9 cellular contexts compared by ENCODE assay signal in genomic region chr12:47801170-47801903, GRCh38. TPM values are rescaled to one million over a fixed set of nuclear protein-coding genes. Genes with fewer than 3 reads are reported as not detected.
DNase-seq lines count a peak whose midpoint lies in the region; ATAC-seq and TF ChIP-seq lines count a peak whose summit lies in the region.
"Had no signal": no experiment of that assay in that cellular context is flagged by ENCODE, and none has a peak within 500 bp of the region (broad histone marks: within the 10 kb centered on the region; RNA-seq: fewer than 3 reads in every experiment).

No MANE protein-coding gene starts in this region.

- H3K4me3 ChIP-seq in Panc1 (ENCODE audit: low read depth in 2 of 2, low read length in 2 of 2) (no peak overlapping the region), endodermal cell (ENCODE audit: low read length) (no peak overlapping the region)

- no peak for ATAC-seq in Panc1
- no peak for ATAC-seq in HG02610 (IDR thresholded peaks at IDR 0.05; ENCODE audit: unreplicated experiment)

- WGBS in endodermal cell (ENCODE audit: insufficient coverage in 1 of 2, insufficient read length in 1 of 2), 2 experiments: 94 to 98% methylated on average over 5 of the region's 7 CpGs

- H3K27ac Mint-ChIP-seq in endodermal cell: peak overlapping the region; percentile 13
- H3K27ac Mint-ChIP-seq in nephron: peak overlapping the region; percentile 24 to 74 (median 31)

- CTCF ChIA-PET in Panc1 (lab: Charles Lee): interaction anchor here (1.1 to 2.1 kb wide), 3 partner anchors 12 to 36 kb away, joined by 3 to 11 read pairs (median 7); no protein-coding TSS in a partner anchor

- H3K4me1 Mint-ChIP-seq in endodermal cell (peaks cover 27% of the 10 kb centered on the region), nephron (peaks cover 39% of the 10 kb centered on the region)

- H3K27ac ChIP-seq in Panc1 (ENCODE audit: low read length) (0 out of 2 replicates have a peak overlapping the region, but pooled peaks have one; percentile 1), endodermal cell (ENCODE audit: low read depth, low read length) (no peak overlapping the region)

- H3K9me3 ChIP-seq in Panc1 (ENCODE audit: control insufficient read depth, insufficient read depth, low read depth, low read length) (no peaks in the 10 kb centered on the region), endodermal cell (ENCODE audit: control insufficient read depth, low read length) (no peaks in the 10 kb centered on the region)

- H3K9ac ChIP-seq in endodermal cell (ENCODE audit: extremely low read depth, low read length, poor library complexity, severe bottlenecking): no peak overlapping the region

- POLR2A ChIA-PET in Panc1 (lab: Charles Lee): no interaction called here

- H3K9me3 Mint-ChIP-seq in endodermal cell (no peaks in the 10 kb centered on the region), nephron (no peaks in the 10 kb centered on the region)

- TF ChIP-seq CTCF in Panc1 (IDR thresholded peaks at IDR 0.05) (no peak), endodermal cell (conservative IDR thresholded peaks at IDR 0.05) (no peak), nephron (IDR thresholded peaks at IDR 0.05; ENCODE audit: unreplicated experiment in 3 of 3) (no peak)

- H3K36me3 ChIP-seq in Panc1 (ENCODE audit: control insufficient read depth, insufficient read depth, low read length): no peaks in the 10 kb centered on the region; the same call in 1 of the 2 replicates
- peaks cover 78% of the 10 kb centered on the region for H3K36me3 ChIP-seq in endodermal cell (ENCODE audit: control insufficient read depth, insufficient read depth, low read length)

- H3K27me3 Mint-ChIP-seq in endodermal cell (ENCODE audit: insufficient read depth) (no peaks in the 10 kb centered on the region), nephron (ENCODE audit: low read depth) (no peaks in the 10 kb centered on the region)

- H3K4me3 Mint-ChIP-seq in endodermal cell (no peak overlapping the region), nephron (no peak overlapping the region)

- in situ Hi-C loops in Panc1 (cut with HindIII; ENCODE audit: low pct_unique_long_range_greater_than_20kb, low sequenced_read_pairs): no loop called here

- H3K36me3 Mint-ChIP-seq in endodermal cell (ENCODE audit: low read depth) (peaks cover 39% of the 10 kb centered on the region), nephron (ENCODE audit: low read depth) (peaks cover 8% of the 10 kb centered on the region)

- no peaks in the 10 kb centered on the region for H3K27me3 ChIP-seq in Panc1 (ENCODE audit: control insufficient read depth, insufficient read depth, low read length)
- H3K27me3 ChIP-seq in endodermal cell (ENCODE audit: control insufficient read depth, insufficient read depth, low read length, poor library complexity, severe bottlenecking): no peaks in the 10 kb centered on the region

- DNase-seq in Ammon's horn (ENCODE audit: low spot score) (peak; percentile 67), Panc1 (ENCODE audit: low read depth, low spot score) (no peak), endodermal cell (no peak), SIG-M5 (lab: John Stamatoyannopoulos, UW) (no peak), epidermal melanocyte (ENCODE audit: insufficient read length, low spot score) (no peak)
- no peak for DNase-seq in activated CD8-positive, alpha-beta memory T cell treated with anti-CD3 and anti-CD28 coated beads, Interleukin-2, amount 50 U/mL, for 48 hours
- DNase-seq: NCI-H446 had no signal

- no TSS peak for BruUV-seq in Panc1 (replicated peaks; lab: Mats Ljungman, UMichigan)

- intact Hi-C loops in Panc1 (cut with micrococcal nuclease; ENCODE audit: unreplicated experiment): no loop called here

- H3K4me1 ChIP-seq in Panc1 (ENCODE audit: control insufficient read depth, insufficient read depth, low read length) (peaks cover 34% of the 10 kb centered on the region), endodermal cell (ENCODE audit: control insufficient read depth, insufficient read depth, low read length) (peaks cover 3% of the 10 kb centered on the region)

RNA-seq across cellular contexts. Expression of gene HDAC7, which starts 18.4 kb away (rescaled TPM):
- 84.2 TPM for total RNA-seq in Panc1 (2021; ENCODE audit: unreplicated experiment)
- polyA plus RNA-seq in Panc1 (2012; ENCODE audit: insufficient read length): 63.0 TPM
- total RNA-seq in endodermal cell: 100 to 1,000 TPM; 146 to 154 TPM
- polyA plus RNA-seq in endodermal cell (2013, experiment 1 of 2): 73.0 TPM
- polyA plus RNA-seq in endodermal cell (2013, experiment 2 of 2): 68.5 TPM

RNA-seq across cellular contexts. Expression of gene SLC48A1, which starts 28.3 kb away (rescaled TPM):
- total RNA-seq in Panc1 (2021; ENCODE audit: unreplicated experiment) (32.0 TPM), endodermal cell (10 to 100 TPM; 21.3 to 30.4 TPM)
- polyA plus RNA-seq in Panc1 (2012; ENCODE audit: insufficient read length): 27.4 TPM
- polyA plus RNA-seq in endodermal cell (2013, experiment 1 of 2): 13.9 TPM
- 13.5 TPM for polyA plus RNA-seq in endodermal cell (2013, experiment 2 of 2)

RNA-seq across cellular contexts. Expression of gene RAPGEF3, which starts 42.7 kb away (rescaled TPM):
- total RNA-seq in Panc1 (2021; ENCODE audit: unreplicated experiment) (5.8 TPM), endodermal cell (10 to 100 TPM; 11.4 to 19.6 TPM)
- polyA plus RNA-seq in Panc1 (2012; ENCODE audit: insufficient read length): 2.5 TPM
- 3.7 TPM for polyA plus RNA-seq in endodermal cell (2013, experiment 1 of 2)
- polyA plus RNA-seq in endodermal cell (2013, experiment 2 of 2): 3.2 TPM
